In genomic region chr2:172106128-172106961, GRCh38 we compare ENCODE assay signal across 9 cellular contexts. TPM values are rescaled to one million over a fixed set of nuclear protein-coding genes. Genes with fewer than 3 reads are reported as not detected.
DNase-seq lines count a peak whose midpoint lies in the region; ATAC-seq, FAIRE-seq and TF ChIP-seq lines count a peak whose summit lies in the region.
"Had no signal": no experiment of that assay in that cellular context is flagged by ENCODE, and none has a peak within 500 bp of the region (broad histone marks: within the 10 kb centered on the region; RNA-seq: fewer than 3 reads in every experiment).

No MANE protein-coding gene starts in this region.

- H3K4me3 ChIP-seq in MG63 (peak overlapping the region; percentile 50), small intestine (ENCODE audit: low read depth in 1 of 2, low read length in 2 of 2) (peak overlapping the region in 1 of 2 donors; percentile 29)

- no peak; the same call in 1 of the 2 replicates for TF ChIP-seq POLR2A in H54 (IDR thresholded peaks at IDR 0.05; ENCODE audit: low read depth, low read length)

- WGBS in small intestine, 3 donors: 4 to 8% (median 4%) methylated on average over 43 of the region's 43 CpGs

- peaks cover 0 to 2% of the 10 kb centered on the region in 2 donors for H3K4me1 ChIP-seq in small intestine (ENCODE audit: control insufficient read depth in 2 of 2, insufficient read depth in 1 of 2, low read depth in 1 of 2, low read length in 1 of 2)

- FAIRE-seq in small intestine (lab: Jason Lieb, UNC) (no peak), H54 (lab: Jason Lieb, UNC) (no peak)

- H3K36me3 ChIP-seq in MG63 (no peaks in the 10 kb centered on the region), small intestine (ENCODE audit: control insufficient read depth in 2 of 2, insufficient read depth in 2 of 2, low read length in 2 of 2) (no peaks in the 10 kb centered on the region)

- H3K9me3 ChIP-seq in MG63 (no peaks in the 10 kb centered on the region), small intestine (ENCODE audit: control insufficient read depth, low read depth) (no peaks in the 10 kb centered on the region)

- ATAC-seq in left ventricle myocardium superior: peak; percentile 18

- no peak overlapping the region for H3K27ac ChIP-seq in small intestine (ENCODE audit: low read depth in 1 of 2, low read length in 1 of 2)

- intact Hi-C loops in left ventricle myocardium superior (cut with micrococcal nuclease): no loop called here

- DNase-seq in Daoy (ENCODE audit: low read depth): peak; percentile 71
- DNase-seq in MG63: peak; percentile 77
- DNase-seq in activated T-cell treated with anti-CD3 and anti-CD28 coated beads, Interleukin-2, amount 50 U/mL, for 48 hours: peak; percentile 61 to 71
- peak; percentile 32 for DNase-seq in left ventricle myocardium superior
- DNase-seq in small intestine: peak; percentile 29
- no peak for DNase-seq in NCI-H1930 (lab: John Stamatoyannopoulos, UW)
- no peak for DNase-seq in H54 (ENCODE audit: insufficient read length, low spot score)
- DNase-seq in D341Med (ENCODE audit: low spot score): no peak

- H3K27me3 ChIP-seq in MG63: no peaks in the 10 kb centered on the region
- H3K27me3 ChIP-seq in small intestine (ENCODE audit: control insufficient read depth in 2 of 2, insufficient read depth in 2 of 2, low read length in 2 of 2): peaks cover 3 to 49% of the 10 kb centered on the region in 2 donors

RNA-seq across cellular contexts. Expression of gene DLX2, which starts 3.6 kb away (rescaled TPM):
- 0.51 and 2.2 TPM in 2 replicates for total RNA-seq in Daoy (2014; rRNA removed; shearing (Covaris generic))
- total RNA-seq in MG63 (2014; rRNA removed; shearing (Covaris generic); ENCODE audit: low replicate concordance): not detected in 2 replicates
- not detected for total RNA-seq in left ventricle myocardium superior
- under 1 TPM in 1 of 3 donors, not detected in 2; 0.19 TPM for polyA plus RNA-seq in small intestine
- total RNA-seq: T-helper 2 cell treated with Interferon-gamma antibody and Interleukin-4, amounts not matched to agents 100 ng/mL and 5 ng/mL, for 36 hours had no signal

RNA-seq across cellular contexts. Expression of gene DLX1, which starts 21.0 kb away (rescaled TPM):
- total RNA-seq in Daoy (2014; rRNA removed; shearing (Covaris generic)): 7.3 and 7.4 TPM in 2 replicates
- 5.7 and 8.2 TPM in 2 replicates for total RNA-seq in MG63 (2014; rRNA removed; shearing (Covaris generic); ENCODE audit: low replicate concordance)
- total RNA-seq in left ventricle myocardium superior: not detected
- 1 to 10 TPM in 1 of 3 donors, not detected in 2; 1.3 TPM for polyA plus RNA-seq in small intestine
- total RNA-seq: T-helper 2 cell treated with Interferon-gamma antibody and Interleukin-4, amounts not matched to agents 100 ng/mL and 5 ng/mL, for 36 hours had no signal

Comparison
In these comparisons a context has a peak if more than half of its experiments do, and no peak if none do; other contexts are left out.
1. DNase-seq: peak in Daoy (single experiment), MG63 (single experiment), activated T-cell treated with anti-CD3 and anti-CD28 coated beads, Interleukin-2, amount 50 U/mL, for 48 hours (2 of 2), left ventricle myocardium superior (single experiment) and small intestine (single experiment); none in NCI-H1930 (0 of 2), H54 (single experiment) and D341Med (single experiment).